1 cellular context compared by ENCODE assay signal in the genomic region with DNA sequence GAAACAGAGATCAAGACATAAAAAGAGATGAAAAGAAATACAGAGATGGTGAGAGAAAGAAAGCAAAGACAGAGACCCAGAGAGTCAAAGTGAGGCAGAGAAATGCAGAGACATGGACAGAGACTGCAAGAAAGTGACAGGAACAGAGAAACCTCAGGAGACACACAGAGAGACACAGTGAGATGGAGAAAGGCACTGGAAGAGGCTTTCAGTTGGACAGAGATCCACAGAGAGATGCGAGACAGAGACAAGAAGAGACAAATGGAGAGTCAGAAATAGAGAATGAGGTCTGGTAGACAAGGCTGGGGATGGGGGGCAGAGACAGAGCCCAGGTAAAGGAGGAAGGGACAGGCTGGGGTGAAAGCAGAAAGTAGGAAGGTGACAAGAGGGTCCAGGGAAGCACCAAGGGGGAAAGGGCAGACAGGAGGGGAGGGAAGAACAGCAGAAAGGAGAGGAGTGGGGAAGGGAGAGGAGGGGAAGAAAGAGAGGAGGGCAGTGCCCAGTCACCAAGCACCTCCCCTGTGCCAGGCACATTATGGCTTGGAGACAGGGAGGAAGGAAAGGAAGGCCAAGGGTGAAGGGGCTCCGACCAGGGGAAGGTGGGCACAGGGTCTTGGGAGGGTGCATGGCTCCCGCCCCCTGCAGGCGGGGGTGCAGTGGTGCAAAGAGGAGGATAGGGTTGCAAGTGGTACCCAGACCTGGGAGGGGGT.
TF ChIP-seq lines count a peak whose summit lies in the region.

No MANE protein-coding gene starts in this region.

TF ChIP-seq in GM12878, 131 proteins besides CTCF, POLR2A, EP300 and RAD21:
- no peak for TF ChIP-seq TARDBP (IDR thresholded peaks at IDR 0.05; ENCODE audit: borderline replicate concordance)
- TF ChIP-seq LARP7 (IDR thresholded peaks at IDR 0.05) = no peak
- no peak for TF ChIP-seq MYB (IDR thresholded peaks at IDR 0.05; ENCODE audit: borderline replicate concordance, low read depth, low read length)
- no peak for TF ChIP-seq EGR1 (IDR thresholded peaks at IDR 0.05; ENCODE audit: borderline replicate concordance in 1 of 2, low read depth in 2 of 2, low read length in 2 of 2)
- TF ChIP-seq EED (IDR thresholded peaks at IDR 0.05; ENCODE audit: low read depth) = no peak
- TF ChIP-seq, protein P1, sequence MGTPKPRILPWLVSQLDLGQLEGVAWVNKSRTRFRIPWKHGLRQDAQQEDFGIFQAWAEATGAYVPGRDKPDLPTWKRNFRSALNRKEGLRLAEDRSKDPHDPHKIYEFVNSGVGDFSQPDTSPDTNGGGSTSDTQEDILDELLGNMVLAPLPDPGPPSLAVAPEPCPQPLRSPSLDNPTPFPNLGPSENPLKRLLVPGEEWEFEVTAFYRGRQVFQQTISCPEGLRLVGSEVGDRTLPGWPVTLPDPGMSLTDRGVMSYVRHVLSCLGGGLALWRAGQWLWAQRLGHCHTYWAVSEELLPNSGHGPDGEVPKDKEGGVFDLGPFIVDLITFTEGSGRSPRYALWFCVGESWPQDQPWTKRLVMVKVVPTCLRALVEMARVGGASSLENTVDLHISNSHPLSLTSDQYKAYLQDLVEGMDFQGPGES (IDR thresholded peaks at IDR 0.05) = no peak
- TF ChIP-seq, protein P2, sequence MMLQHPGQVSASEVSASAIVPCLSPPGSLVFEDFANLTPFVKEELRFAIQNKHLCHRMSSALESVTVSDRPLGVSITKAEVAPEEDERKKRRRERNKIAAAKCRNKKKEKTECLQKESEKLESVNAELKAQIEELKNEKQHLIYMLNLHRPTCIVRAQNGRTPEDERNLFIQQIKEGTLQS (IDR thresholded peaks at IDR 0.05; ENCODE audit: borderline replicate concordance, extremely low read depth, low read depth, low read length) = no peak
- no peak for TF ChIP-seq CBFB (IDR thresholded peaks at IDR 0.05; ENCODE audit: low read depth)
- TF ChIP-seq, protein P3, sequence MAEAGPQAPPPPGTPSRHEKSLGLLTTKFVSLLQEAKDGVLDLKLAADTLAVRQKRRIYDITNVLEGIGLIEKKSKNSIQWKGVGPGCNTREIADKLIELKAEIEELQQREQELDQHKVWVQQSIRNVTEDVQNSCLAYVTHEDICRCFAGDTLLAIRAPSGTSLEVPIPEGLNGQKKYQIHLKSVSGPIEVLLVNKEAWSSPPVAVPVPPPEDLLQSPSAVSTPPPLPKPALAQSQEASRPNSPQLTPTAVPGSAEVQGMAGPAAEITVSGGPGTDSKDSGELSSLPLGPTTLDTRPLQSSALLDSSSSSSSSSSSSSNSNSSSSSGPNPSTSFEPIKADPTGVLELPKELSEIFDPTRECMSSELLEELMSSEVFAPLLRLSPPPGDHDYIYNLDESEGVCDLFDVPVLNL (IDR thresholded peaks at IDR 0.05; ENCODE audit: low read depth, low read length) = no peak
- no peak for TF ChIP-seq IKZF1 (conservative IDR thresholded peaks at IDR 0.05)
- TF ChIP-seq RFX5 (IDR thresholded peaks at IDR 0.05; ENCODE audit: low read depth, low read length) = no peak
- TF ChIP-seq, protein P4, sequence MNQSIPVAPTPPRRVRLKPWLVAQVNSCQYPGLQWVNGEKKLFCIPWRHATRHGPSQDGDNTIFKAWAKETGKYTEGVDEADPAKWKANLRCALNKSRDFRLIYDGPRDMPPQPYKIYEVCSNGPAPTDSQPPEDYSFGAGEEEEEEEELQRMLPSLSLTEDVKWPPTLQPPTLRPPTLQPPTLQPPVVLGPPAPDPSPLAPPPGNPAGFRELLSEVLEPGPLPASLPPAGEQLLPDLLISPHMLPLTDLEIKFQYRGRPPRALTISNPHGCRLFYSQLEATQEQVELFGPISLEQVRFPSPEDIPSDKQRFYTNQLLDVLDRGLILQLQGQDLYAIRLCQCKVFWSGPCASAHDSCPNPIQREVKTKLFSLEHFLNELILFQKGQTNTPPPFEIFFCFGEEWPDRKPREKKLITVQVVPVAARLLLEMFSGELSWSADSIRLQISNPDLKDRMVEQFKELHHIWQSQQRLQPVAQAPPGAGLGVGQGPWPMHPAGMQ (IDR thresholded peaks at IDR 0.05; ENCODE audit: borderline replicate concordance) = no peak
- TF ChIP-seq, protein P5, sequence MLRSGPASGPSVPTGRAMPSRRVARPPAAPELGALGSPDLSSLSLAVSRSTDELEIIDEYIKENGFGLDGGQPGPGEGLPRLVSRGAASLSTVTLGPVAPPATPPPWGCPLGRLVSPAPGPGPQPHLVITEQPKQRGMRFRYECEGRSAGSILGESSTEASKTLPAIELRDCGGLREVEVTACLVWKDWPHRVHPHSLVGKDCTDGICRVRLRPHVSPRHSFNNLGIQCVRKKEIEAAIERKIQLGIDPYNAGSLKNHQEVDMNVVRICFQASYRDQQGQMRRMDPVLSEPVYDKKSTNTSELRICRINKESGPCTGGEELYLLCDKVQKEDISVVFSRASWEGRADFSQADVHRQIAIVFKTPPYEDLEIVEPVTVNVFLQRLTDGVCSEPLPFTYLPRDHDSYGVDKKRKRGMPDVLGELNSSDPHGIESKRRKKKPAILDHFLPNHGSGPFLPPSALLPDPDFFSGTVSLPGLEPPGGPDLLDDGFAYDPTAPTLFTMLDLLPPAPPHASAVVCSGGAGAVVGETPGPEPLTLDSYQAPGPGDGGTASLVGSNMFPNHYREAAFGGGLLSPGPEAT (IDR thresholded peaks at IDR 0.05; ENCODE audit: low read depth) = no peak
- TF ChIP-seq MXI1 (IDR thresholded peaks at IDR 0.05; ENCODE audit: low read depth, low read length) = no peak
TF ChIP-seq in GM12878: peak in this region for 0.
